Comparison of ENCODE assay signal across 13 cellular contexts in genomic region chr20:25037288-25038102, GRCh38. TPM values are rescaled to one million over a fixed set of nuclear protein-coding genes. Genes with fewer than 3 reads are reported as not detected.
DNase-seq lines count a peak whose midpoint lies in the region; ATAC-seq and TF ChIP-seq lines count a peak whose summit lies in the region.
"Had no signal": no experiment of that assay in that cellular context is flagged by ENCODE, and none has a peak within 500 bp of the region (broad histone marks: within the 10 kb centered on the region; RNA-seq: fewer than 3 reads in every experiment).

No MANE protein-coding gene starts in this region.

- H3T11ph ChIP-seq in H9 (ENCODE audit: low read length): no peak overlapping the region

- H3K36me3 ChIP-seq in hepatocyte (replicated peaks; ENCODE audit: insufficient read depth, low read depth): no peaks in the 10 kb centered on the region

- H4K91ac ChIP-seq in H9 (ENCODE audit: insufficient read length, low read depth, low read length): no peak overlapping the region

- H3K4me1 Mint-ChIP-seq in immature natural killer cell (peaks cover 64 to 80% of the 10 kb centered on the region in 2 donors), H9 (peaks cover 10 to 11% of the 10 kb centered on the region in 2 experiments)
- peaks cover 77% of the 10 kb centered on the region for H3K4me1 Mint-ChIP-seq in stimulated activated naive CD8-positive, alpha-beta T cell treated with anti-CD3 and anti-CD28 coated beads, Interleukin-15, amount 100 ng/mL, for 72 hours

- H3K4me1 ChIP-seq in H9 (ENCODE audit: insufficient read depth, low read length) (peaks cover 2% of the 10 kb centered on the region; the same call in 1 of the 2 replicates), hepatocyte (ENCODE audit: insufficient read depth) (peaks cover 43% of the 10 kb centered on the region)

- no peak overlapping the region for H2BK12ac ChIP-seq in H9 (ENCODE audit: insufficient read length, low read depth, low read length)

- no peak overlapping the region for H2BK15ac ChIP-seq in H9 (ENCODE audit: low read depth, low read length)

- no peaks in the 10 kb centered on the region for H4K20me1 ChIP-seq in H9 (ENCODE audit: control insufficient read depth, insufficient read depth, insufficient read length)
- H4K20me1 ChIP-seq in hepatocyte (ENCODE audit: insufficient read depth, poor library complexity, severe bottlenecking): peaks cover 4% of the 10 kb centered on the region

- TF ChIP-seq CTCF in H9 (conservative IDR thresholded peaks at IDR 0.05) (no peak), hepatocyte (IDR thresholded peaks at IDR 0.05; ENCODE audit: poor library complexity) (no peak)

- no peak overlapping the region for H3K14ac ChIP-seq in H9 (ENCODE audit: insufficient read depth, low read length)

- H3K27ac Mint-ChIP-seq in immature natural killer cell (peak overlapping the region; percentile 73 to 90 (median 84)), H9 (peak overlapping the region in 1 of 3 experiments; percentile 70; a peak in 1 of 7 replicates)
- H3K27ac Mint-ChIP-seq in stimulated activated naive CD8-positive, alpha-beta T cell treated with anti-CD3 and anti-CD28 coated beads, Interleukin-15, amount 100 ng/mL, for 72 hours: peak overlapping the region; percentile 78 to 90

- peaks cover 0 to 2% (median 0%) of the 10 kb centered on the region in 3 donors for H3K27me3 Mint-ChIP-seq in immature natural killer cell (ENCODE audit: low read depth in 3 of 3)
- H3K27me3 Mint-ChIP-seq in stimulated activated naive CD8-positive, alpha-beta T cell treated with anti-CD3 and anti-CD28 coated beads, Interleukin-15, amount 100 ng/mL, for 72 hours: no peaks in the 10 kb centered on the region
- peaks cover 12% of the 10 kb centered on the region for H3K27me3 Mint-ChIP-seq in H9 (ENCODE audit: low read depth)

- H3K27me3 ChIP-seq in H9 (ENCODE audit: insufficient read depth, low read length) (no peaks in the 10 kb centered on the region), hepatocyte (no peaks in the 10 kb centered on the region)

- ATAC-seq in stimulated activated naive CD8-positive, alpha-beta T cell treated with anti-CD3 and anti-CD28 coated beads, Interleukin-15, amount 100 ng/mL, for 72 hours: peak; percentile 64

- H4K8ac ChIP-seq in H9 (replicated peaks; ENCODE audit: insufficient read length, low read depth, low read length): no peak overlapping the region

- H3K4me3 Mint-ChIP-seq in immature natural killer cell: peak overlapping the region in 3 of 5 donors; percentile 10 to 65 (median 12)
- peak overlapping the region; percentile 63 to 74 for H3K4me3 Mint-ChIP-seq in stimulated activated naive CD8-positive, alpha-beta T cell treated with anti-CD3 and anti-CD28 coated beads, Interleukin-15, amount 100 ng/mL, for 72 hours
- no peak overlapping the region for H3K4me3 Mint-ChIP-seq in H9

- peak in 2 of 3 experiments; percentile 8 to 65 for DNase-seq in NCI-H1417 (lab: John Stamatoyannopoulos, UW)
- no peak for DNase-seq in NCI-H1417 treated with DMSO at 0.1 percent for 48 hours (lab: John Stamatoyannopoulos, UW)
- peak in 2 of 3 donors; percentile 22 to 40 for DNase-seq in immature natural killer cell
- DNase-seq in stimulated activated naive CD8-positive, alpha-beta T cell treated with anti-CD3 and anti-CD28 coated beads, Interleukin-15, amount 100 ng/mL, for 72 hours: no peak
- DNase-seq in H9: no peak
- DNase-seq in hepatocyte (ENCODE audit: low spot score): no peak
- DNase-seq in A172 (ENCODE audit: low spot score): no peak
- DNase-seq: activated T-cell treated with anti-CD3 and anti-CD28 coated beads, Interleukin-2, amount 50 U/mL, for 1 hour; NCI-H1092 treated with DMSO at 0.1 percent for 48 hours; SK-N-SH had no signal

- H3K27ac ChIP-seq in H9 (ENCODE audit: insufficient read length, low read depth, low read length) (no peak overlapping the region), hepatocyte (no peak overlapping the region)
- H3K27ac ChIP-seq: 22Rv1 had no signal

- no peak overlapping the region for H2BK5ac ChIP-seq in H9 (ENCODE audit: insufficient read length, low read length)

- H3K36me3 Mint-ChIP-seq in immature natural killer cell: no peaks in the 10 kb centered on the region
- peaks cover 0 to 2% (median 0%) of the 10 kb centered on the region in 3 experiments; a peak in 1 of 7 replicates for H3K36me3 Mint-ChIP-seq in H9 (ENCODE audit: insufficient read depth in 1 of 3, low read depth in 3 of 3)

- no peak overlapping the region for H2AFZ ChIP-seq in H9 (ENCODE audit: low read length)
- no peak overlapping the region for H2AFZ ChIP-seq in hepatocyte

- H3K9me2 ChIP-seq in hepatocyte (replicated peaks; ENCODE audit: insufficient read depth): no peaks in the 10 kb centered on the region
- H3K9me2 ChIP-seq: SK-N-SH had no signal

- H3K4me3 ChIP-seq in hepatocyte: no peak overlapping the region

- H3K18ac ChIP-seq in H9 (ENCODE audit: insufficient read length, low read depth, low read length): no peak overlapping the region

- peak; percentile 18; the same call in 1 of the 2 replicates for TF ChIP-seq POLR2A in Raji (IDR thresholded peaks at IDR 0.05; ENCODE audit: insufficient read depth, low read depth, low read length)

- no peak overlapping the region for H3K9ac ChIP-seq in H9 (ENCODE audit: extremely low read depth, insufficient read length, low read length)
- H3K9ac ChIP-seq: SK-N-SH had no signal

- no peak overlapping the region for H3K4ac ChIP-seq in H9 (ENCODE audit: low read depth, low read length)

- WGBS in H9 (ENCODE audit: extremely low coverage, insufficient read length, low lambda C conversion rate): no CpG with 5 or more reads among the region's 15 CpGs
- 92% methylated on average over 15 of the region's 15 CpGs for WGBS in hepatocyte (ENCODE audit: low lambda C conversion rate, missing lambda C conversion rate)

- H3K79me1 ChIP-seq in H9 (ENCODE audit: insufficient read depth, low read depth, low read length, poor library complexity, severe bottlenecking): no peaks in the 10 kb centered on the region

- no peaks in the 10 kb centered on the region for H3K9me3 ChIP-seq in H9 (ENCODE audit: control insufficient read depth, low read depth, low read length)
- H3K9me3 ChIP-seq in hepatocyte (ENCODE audit: low read depth): no peaks in the 10 kb centered on the region
- H3K9me3 ChIP-seq: SK-N-SH had no signal

- H3K56ac ChIP-seq in H9 (ENCODE audit: insufficient read length, low read depth, low read length): no peak overlapping the region

- H2BK120ac ChIP-seq in H9 (ENCODE audit: low read depth, low read length, poor library complexity, severe bottlenecking): no peak overlapping the region

- H3K23me2 ChIP-seq in H9 (ENCODE audit: insufficient read length, low read depth, low read length, poor library complexity, severe bottlenecking): no peaks in the 10 kb centered on the region

- H3K9me3 Mint-ChIP-seq in immature natural killer cell (no peaks in the 10 kb centered on the region), H9 (no peaks in the 10 kb centered on the region)
- H3K9me3 Mint-ChIP-seq in stimulated activated naive CD8-positive, alpha-beta T cell treated with anti-CD3 and anti-CD28 coated beads, Interleukin-15, amount 100 ng/mL, for 72 hours: no peaks in the 10 kb centered on the region

- no peak overlapping the region for H3K23ac ChIP-seq in H9 (ENCODE audit: insufficient read length, low read depth, low read length)

- no peaks in the 10 kb centered on the region for H3K79me2 ChIP-seq in H9 (ENCODE audit: insufficient read depth, low read length)
- peaks cover 8% of the 10 kb centered on the region for H3K79me2 ChIP-seq in hepatocyte

- H3K4me2 ChIP-seq in H9 (ENCODE audit: insufficient read depth, insufficient read length, low read length) (no peak overlapping the region), hepatocyte (no peak overlapping the region)
- H3K4me2 ChIP-seq: SK-N-SH had no signal

- no peak overlapping the region for H2BK20ac ChIP-seq in H9 (ENCODE audit: low read depth, low read length, poor library complexity, severe bottlenecking)

- H2AK5ac ChIP-seq in H9 (ENCODE audit: insufficient read length, low read length): no peak overlapping the region

- no peak overlapping the region for H4K5ac ChIP-seq in H9 (ENCODE audit: insufficient read length, low read depth, low read length)

RNA-seq across cellular contexts. Expression of gene ACSS1, which starts 20.4 kb away (rescaled TPM):
- polyA plus RNA-seq in immature natural killer cell (10 to 100 TPM; 66.6 to 85.2 (median 83.7) TPM), hepatocyte (28.2 and 37.7 TPM in 2 replicates)
- total RNA-seq in H9 (2021) (0.61 TPM in 2 replicates), hepatocyte (20.5 and 22.2 TPM in 2 replicates)
- total RNA-seq in A172 (2014; rRNA removed; shearing (Covaris generic)): 0.10 and 0.57 TPM in 2 replicates

RNA-seq across cellular contexts. Expression of gene VSX1, which starts 44.4 kb away (rescaled TPM):
- polyA plus RNA-seq in immature natural killer cell (not detected), hepatocyte (not detected in 2 replicates)
- total RNA-seq in H9 (2021) (not detected in 2 replicates), hepatocyte (not detected in 2 replicates)
- 0.10 TPM in 1 of 2 replicates, not detected in the other for total RNA-seq in A172 (2014; rRNA removed; shearing (Covaris generic))
- total RNA-seq: lung microvascular endothelial cell had no signal
- polyA plus RNA-seq: SK-N-SH had no signal

RNA-seq across cellular contexts. Expression of gene APMAP, which starts 44.9 kb away (rescaled TPM):
- polyA plus RNA-seq in immature natural killer cell: 1,000 to 10,000 TPM in 1 of 3 donors, 100 to 1,000 TPM in 2; 649 to 1,111 (median 667) TPM
- total RNA-seq in H9 (2021): 67.8 and 69.1 TPM in 2 replicates
- 97.7 and 110 TPM in 2 replicates for total RNA-seq in hepatocyte
- 123 and 125 TPM in 2 replicates for polyA plus RNA-seq in hepatocyte
- 169 and 171 TPM in 2 replicates for total RNA-seq in A172 (2014; rRNA removed; shearing (Covaris generic))

Comparison
In these comparisons a context has a peak if more than half of its experiments do, and no peak if none do; other contexts are left out.
1. DNase-seq: peak in NCI-H1417 (2 of 3) and immature natural killer cell (2 of 3); none in NCI-H1417 treated with DMSO at 0.1 percent for 48 hours (single experiment), stimulated activated naive CD8-positive, alpha-beta T cell treated with anti-CD3 and anti-CD28 coated beads, Interleukin-15, amount 100 ng/mL, for 72 hours (0 of 2), H9 (single experiment), hepatocyte (single experiment) and A172 (single experiment).
2. H3K4me3 Mint-ChIP-seq: peak in immature natural killer cell (3 of 5) and stimulated activated naive CD8-positive, alpha-beta T cell treated with anti-CD3 and anti-CD28 coated beads, Interleukin-15, amount 100 ng/mL, for 72 hours (2 of 2); none in H9 (0 of 2).
3. RNA of gene ACSS1, which starts 20.4 kb away (total RNA-seq): 20.5 to 22.2 TPM in hepatocyte; 0.61 TPM in H9 and 0.10 to 0.57 TPM in A172; every median in the first group is over 10 times any median in the second.